14 cellular contexts compared by ENCODE assay signal in genomic region chr17:67716405-67716798, GRCh38. TPM values are rescaled to one million over a fixed set of nuclear protein-coding genes. Genes with fewer than 3 reads are reported as not detected.
A peak's percentile ranks its signal among the peaks of the same experiment; 100 is the strongest.
DNase-seq lines count a peak whose midpoint lies in the region; ATAC-seq and TF ChIP-seq lines count a peak whose summit lies in the region.
"Had no signal": no experiment of that assay in that cellular context is flagged by ENCODE, and none has a peak within 500 bp of the region (broad histone marks: within the 10 kb centered on the region; RNA-seq: fewer than 3 reads in every experiment).

No MANE protein-coding gene starts in this region.

- BruUV-seq in MCF 10A (replicated peaks; lab: Mats Ljungman, UMichigan), result no TSS peak
- BruUV-seq in mammary epithelial cell (replicated peaks; lab: Mats Ljungman, UMichigan), result no TSS peak
- no TSS peak for BruUV-seq in PC-3 (replicated peaks; lab: Mats Ljungman, UMichigan)

- 60% methylated on average over 1 of the region's 6 CpGs for WGBS in mammary epithelial cell (ENCODE audit: low coverage, missing lambda C conversion rate)

- no peaks in the 10 kb centered on the region for H4K20me1 ChIP-seq in mammary epithelial cell (ENCODE audit: insufficient read depth, low read length)
- H4K20me1 ChIP-seq in PC-3 (ENCODE audit: low read length), result peaks cover 20% of the 10 kb centered on the region

- H3K9me3 Mint-ChIP-seq in MCF 10A (ENCODE audit: unreplicated experiment), result no peaks in the 10 kb centered on the region
- H3K9me3 Mint-ChIP-seq in stimulated activated naive CD8-positive, alpha-beta T cell treated with anti-CD3 and anti-CD28 coated beads, Interleukin-15, amount 100 ng/mL, for 72 hours, result no peaks in the 10 kb centered on the region

- H3K4me3 Mint-ChIP-seq in MCF 10A (ENCODE audit: unreplicated experiment), result no peak overlapping the region
- H3K4me3 Mint-ChIP-seq in stimulated activated naive CD8-positive, alpha-beta T cell treated with anti-CD3 and anti-CD28 coated beads, Interleukin-15, amount 100 ng/mL, for 72 hours, result peak overlapping the region; percentile 93 to 96

- H3K4me1 ChIP-seq in mammary epithelial cell (ENCODE audit: insufficient read depth, low read length) (peaks cover 16% of the 10 kb centered on the region), PC-3 (ENCODE audit: insufficient read depth, low read length) (peaks cover 22% of the 10 kb centered on the region), endocrine pancreas (ENCODE audit: control insufficient read depth, insufficient read depth, low read length) (peaks cover 12% of the 10 kb centered on the region)

- H3K4me2 ChIP-seq in mammary epithelial cell (ENCODE audit: insufficient read depth, low read depth, low read length), result no peak overlapping the region
- H3K4me2 ChIP-seq in PC-3 (ENCODE audit: low read length), result peak overlapping the region; percentile 91

- H3K9ac ChIP-seq in mammary epithelial cell (ENCODE audit: insufficient read depth, low read length) (no peak overlapping the region), PC-3 (ENCODE audit: low read length) (peak overlapping the region; percentile 99; the same call in 1 of the 2 replicates), endocrine pancreas (ENCODE audit: control insufficient read depth, insufficient read depth, low read length) (no peak overlapping the region)

- H3K36me3 ChIP-seq in mammary epithelial cell (ENCODE audit: insufficient read depth, low read length), result peaks cover 3% of the 10 kb centered on the region
- H3K36me3 ChIP-seq in PC-3 (ENCODE audit: low read depth, low read length), result peaks cover 15% of the 10 kb centered on the region
- no peaks in the 10 kb centered on the region for H3K36me3 ChIP-seq in endocrine pancreas (ENCODE audit: control insufficient read depth, insufficient read depth, low read length)

- H2AFZ ChIP-seq in mammary epithelial cell (ENCODE audit: low read depth, low read length), result no peak overlapping the region
- no peak overlapping the region for H2AFZ ChIP-seq in PC-3 (ENCODE audit: low read length)

- intact Hi-C loops in MCF 10A (cut with micrococcal nuclease) (loop anchor here (5.0 to 10.0 kb wide), 2 partner anchors 342 to 746 kb away; partner anchors contain the start of gene PITPNC1), mammary epithelial cell (cut with micrococcal nuclease) (loop anchor here (10.0 kb wide), 1 partner anchor 318 kb away; the partner anchor contains the start of gene KPNA2), PC-3 (cut with micrococcal nuclease) (loop anchor here (5.0 kb wide), 1 partner anchor 106 kb away; no protein-coding TSS in a partner anchor)

- peak overlapping the region; percentile 100 for H3K27ac Mint-ChIP-seq in MCF 10A (ENCODE audit: low read depth, unreplicated experiment)
- H3K27ac Mint-ChIP-seq in stimulated activated naive CD8-positive, alpha-beta T cell treated with anti-CD3 and anti-CD28 coated beads, Interleukin-15, amount 100 ng/mL, for 72 hours, result peak overlapping the region in 1 of 2 donors; percentile 99

- no peak for DNase-seq in MCF 10A (ENCODE audit: unreplicated experiment)
- DNase-seq in mammary epithelial cell, result no peak
- DNase-seq in PC-3, result no peak
- DNase-seq in stimulated activated naive CD8-positive, alpha-beta T cell treated with anti-CD3 and anti-CD28 coated beads, Interleukin-15, amount 100 ng/mL, for 72 hours, result no peak
- no peak for DNase-seq in GM13976 (ENCODE audit: low spot score)
- no peak for DNase-seq in Ammon's horn (ENCODE audit: low spot score)
- DNase-seq: activated CD4-positive, CD25-positive, alpha-beta regulatory T cell treated with anti-CD3 and anti-CD28 coated beads, Interleukin-2, amount 50 U/mL, for 72 hours; activated gamma-delta T cell treated with Interleukin-2 at 50 U/mL for 16 hours; cerebellar nuclear complex; NCI-H1694 treated with DMSO at 0.1 percent for 48 hours had no signal

- in situ Hi-C loops in mammary epithelial cell (cut with MboI; ENCODE audit: low sequenced_read_pairs in 2 of 2), result no loop called here
- in situ Hi-C loops in GM13976 (cut with MboI; ENCODE audit: low sequenced_read_pairs, unreplicated experiment), result no loop called here

- H3K27me3 Mint-ChIP-seq in MCF 10A (ENCODE audit: insufficient read depth, unreplicated experiment), result no peaks in the 10 kb centered on the region
- H3K27me3 Mint-ChIP-seq in stimulated activated naive CD8-positive, alpha-beta T cell treated with anti-CD3 and anti-CD28 coated beads, Interleukin-15, amount 100 ng/mL, for 72 hours, result no peaks in the 10 kb centered on the region

- H3K4me1 Mint-ChIP-seq in MCF 10A (ENCODE audit: insufficient read depth, unreplicated experiment), result no peaks in the 10 kb centered on the region
- H3K4me1 Mint-ChIP-seq in stimulated activated naive CD8-positive, alpha-beta T cell treated with anti-CD3 and anti-CD28 coated beads, Interleukin-15, amount 100 ng/mL, for 72 hours, result peaks cover 17% of the 10 kb centered on the region

- H3K27me3 ChIP-seq in mammary epithelial cell (ENCODE audit: insufficient read depth, low read length) (no peaks in the 10 kb centered on the region), PC-3 (ENCODE audit: low read length) (no peaks in the 10 kb centered on the region), endocrine pancreas (ENCODE audit: control insufficient read depth, insufficient read depth, low read length) (no peaks in the 10 kb centered on the region)
- H3K27me3 ChIP-seq: esophagus muscularis mucosa, pancreas had no signal

- H3K9me2 ChIP-seq in PC-3 (replicated peaks; ENCODE audit: low read length), result no peaks in the 10 kb centered on the region

- POLR2A ChIA-PET in MCF 10A (lab: Yijun Ruan, JAX), result interaction anchor here (3.4 to 3.9 kb wide), 2 partner anchors 9 to 107 kb away, joined by 23 to 45 read pairs; partner anchors contain the start of gene BPTF
- POLR2A ChIA-PET in PC-3 (lab: Charles Lee; ENCODE audit: unreplicated experiment), result no interaction called here

- no peak overlapping the region for H3K4me3 ChIP-seq in mammary epithelial cell (replicated peaks in 1 of 3; ENCODE audit: insufficient read depth in 1 of 3, low read depth in 2 of 3, low read length in 3 of 3)
- peak overlapping the region; percentile 93; the same call in 1 of the 2 replicates for H3K4me3 ChIP-seq in PC-3 (ENCODE audit: low read length)
- peak overlapping the region; percentile 84 for H3K4me3 ChIP-seq in endocrine pancreas (ENCODE audit: control insufficient read depth, insufficient read depth, low read length)

- H3K9me3 ChIP-seq in mammary epithelial cell (replicated peaks; ENCODE audit: insufficient read depth, low read length) (no peaks in the 10 kb centered on the region), PC-3 (ENCODE audit: low read length) (no peaks in the 10 kb centered on the region), endocrine pancreas (ENCODE audit: control insufficient read depth, low read length) (no peaks in the 10 kb centered on the region)
- H3K9me3 ChIP-seq: esophagus muscularis mucosa, pancreas had no signal

- TF ChIP-seq CTCF in MCF 10A (IDR thresholded peaks at IDR 0.05; ENCODE audit: unreplicated experiment), result no peak
- no peak for TF ChIP-seq CTCF in mammary epithelial cell (conservative IDR thresholded peaks at IDR 0.05 in 1 of 2, IDR thresholded peaks at IDR 0.05 in 1 of 2; ENCODE audit: extremely low read depth in 1 of 2, insufficient read depth in 1 of 2, low read depth in 1 of 2, low read length in 2 of 2)
- TF ChIP-seq CTCF in PC-3 (conservative IDR thresholded peaks at IDR 0.05; ENCODE audit: low read depth, low read length), result no peak
- TF ChIP-seq CTCF in GM13976 (IDR thresholded peaks at IDR 0.05; ENCODE audit: borderline replicate concordance, control extremely low read depth, extremely low read depth, insufficient read depth, missing control alignments), result no peak

- ATAC-seq in PC-3, result no peak
- ATAC-seq in stimulated activated naive CD8-positive, alpha-beta T cell treated with anti-CD3 and anti-CD28 coated beads, Interleukin-15, amount 100 ng/mL, for 72 hours, result no peak
- ATAC-seq in HG03097 (IDR thresholded peaks at IDR 0.05; ENCODE audit: low FRiP score, unreplicated experiment), result no peak

- peaks cover 33% of the 10 kb centered on the region for H3K79me2 ChIP-seq in mammary epithelial cell (ENCODE audit: insufficient read depth, low read length)
- H3K79me2 ChIP-seq in PC-3 (ENCODE audit: low read length), result peaks cover 43% of the 10 kb centered on the region

- dilution Hi-C loops in mammary epithelial cell (cut with HindIII; ENCODE audit: low sequenced_read_pairs), result no loop called here

- H3K27ac ChIP-seq in mammary epithelial cell (ENCODE audit: insufficient read depth, low read depth, low read length), result no peak overlapping the region
- H3K27ac ChIP-seq in PC-3 (ENCODE audit: low read length), result no peak overlapping the region

- H3K36me3 Mint-ChIP-seq in MCF 10A (ENCODE audit: insufficient read depth, unreplicated experiment), result peaks cover 23% of the 10 kb centered on the region

- CTCF ChIA-PET in MCF 10A (lab: Yijun Ruan, JAX) (interaction anchor here (0.6 kb wide), 1 partner anchor 146 kb away, joined by 4 read pairs; no protein-coding TSS in a partner anchor), mammary epithelial cell (lab: Charles Lee; ENCODE audit: low non-redundant PET) (no interaction called here), PC-3 (lab: Charles Lee) (no interaction called here)

- H3F3A ChIP-seq in PC-3 (ENCODE audit: low read length, unreplicated experiment), result no peaks in the 10 kb centered on the region

RNA-seq across cellular contexts. Expression of gene NOL11, which starts 1.3 kb away (rescaled TPM):
- total RNA-seq in MCF 10A (2022) (45.4 and 50.4 TPM in 2 replicates), mammary epithelial cell (10 to 100 TPM; 36.5 to 40.6 TPM), PC-3 (2014; rRNA removed) (80.5 and 96.9 TPM in 2 replicates)
- 33.6 TPM for polyA plus RNA-seq in mammary epithelial cell
- 50.6 TPM for polyA minus RNA-seq in mammary epithelial cell

Comparison
In these comparisons a context has a peak if more than half of its experiments do, and no peak if none do; other contexts are left out.
1. H3K4me3 ChIP-seq: peak in PC-3 (single experiment) and endocrine pancreas (single experiment); none in mammary epithelial cell (0 of 3).